12 cellular contexts compared by ENCODE assay signal in genomic region chrX:23662853-23663252, GRCh38. TPM values are rescaled to one million over a fixed set of nuclear protein-coding genes. Genes with fewer than 3 reads are reported as not detected.
A peak's percentile ranks its signal among the peaks of the same experiment; 100 is the strongest.
DNase-seq lines count a peak whose midpoint lies in the region; ATAC-seq, FAIRE-seq and TF ChIP-seq lines count a peak whose summit lies in the region.
"Had no signal": no experiment of that assay in that cellular context is flagged by ENCODE, and none has a peak within 500 bp of the region (broad histone marks: within the 10 kb centered on the region; RNA-seq: fewer than 3 reads in every experiment).

No MANE protein-coding gene starts in this region.

- RAD21 ChIA-PET in GM12878 (lab: Charles Lee; ENCODE audit: unreplicated experiment), result no interaction called here

- TF ChIP-seq RAD21 in GM12878 (IDR thresholded peaks at IDR 0.05; ENCODE audit: insufficient read depth, low read depth, low read length), result no peak

- no peak for TF ChIP-seq POLR2A in GM12878 (IDR thresholded peaks at IDR 0.05; ENCODE audit: low read depth, low read length)

- H3K79me2 ChIP-seq in GM12878 (ENCODE audit: control insufficient read depth, insufficient read depth, low read length), result no peaks in the 10 kb centered on the region; the same call in 1 of the 2 replicates

- no peaks in the 10 kb centered on the region for H4K20me1 ChIP-seq in GM12878 (ENCODE audit: control insufficient read depth, insufficient read depth)

- FAIRE-seq in GM12878 (lab: Jason Lieb, UNC) (no peak), small intestine (lab: Jason Lieb, UNC) (no peak)

- in situ Hi-C loops in GM12878 (cut with MboI), result no loop called here

- TF ChIP-seq CTCF in AG10803 (conservative IDR thresholded peaks at IDR 0.05; ENCODE audit: low read length) (no peak), GM12878 (IDR thresholded peaks at IDR 0.05 in 2 of 3, conservative IDR thresholded peaks at IDR 0.05 in 1 of 3; ENCODE audit: control insufficient read depth in 2 of 3, extremely low read depth in 1 of 3, insufficient read depth in 1 of 3, low read depth in 3 of 3, low read length in 3 of 3) (no peak)

- peak; percentile 58 for ATAC-seq in GM18868 (IDR thresholded peaks at IDR 0.05; ENCODE audit: unreplicated experiment)
- peak; percentile 31 for ATAC-seq in HG03045 (IDR thresholded peaks at IDR 0.05; ENCODE audit: unreplicated experiment)
- ATAC-seq in GM12878, result peak; percentile 63
- ATAC-seq in GM21526 (IDR thresholded peaks at IDR 0.05; ENCODE audit: low FRiP score, unreplicated experiment), result no peak

- H2AFZ ChIP-seq in GM12878 (ENCODE audit: control insufficient read depth, low read depth, low read length), result no peak overlapping the region

- no peak overlapping the region for H3K4me3 ChIP-seq in AG10803 (ENCODE audit: low read length)
- H3K4me3 ChIP-seq in GM12878, result no peak overlapping the region
- no peak overlapping the region for H3K4me3 ChIP-seq in small intestine (ENCODE audit: low read depth in 1 of 2, low read length in 2 of 2)

- 0% methylated on average over 1 of the region's 1 CpG for WGBS in GM12878 (ENCODE audit: insufficient coverage, insufficient replicate concordance, low lambda C conversion rate, missing lambda C conversion rate)
- WGBS in small intestine, 3 donors, result 70 to 82% (median 75%) methylated on average over 1 of the region's 1 CpG

- peak; percentile 28 for DNase-seq in AG10803 (ENCODE audit: low read depth)
- DNase-seq in GM12878 (ENCODE audit: low read depth, low spot score), result peak; percentile 31
- DNase-seq in NCI-H2081 (lab: John Stamatoyannopoulos, UW), result no peak
- DNase-seq in small intestine, result no peak
- no peak for DNase-seq in HUDEP-2 (lab: John Stamatoyannopoulos, UW; ENCODE audit: unreplicated experiment in 76 of 76)
- DNase-seq: DND-41; effector memory CD4-positive, alpha-beta T cell; WERI-Rb-1 had no signal

- no peak overlapping the region for H3K4me2 ChIP-seq in GM12878 (ENCODE audit: control insufficient read depth, insufficient read depth)

- H3K9ac ChIP-seq in GM12878 (ENCODE audit: control insufficient read depth, insufficient read depth, low read length), result no peak overlapping the region

- POLR2A ChIA-PET in GM12878 (lab: Charles Lee), result no interaction called here

- no TSS peak for BruUV-seq in GM12878 (replicated peaks; lab: Mats Ljungman, UMichigan)

- H3K36me3 ChIP-seq in GM12878 (ENCODE audit: control insufficient read depth in 2 of 2, insufficient read depth in 2 of 2, low read length in 1 of 2), result no peaks in the 10 kb centered on the region
- no peaks in the 10 kb centered on the region for H3K36me3 ChIP-seq in small intestine (ENCODE audit: control insufficient read depth in 2 of 2, insufficient read depth in 2 of 2, low read length in 2 of 2)
- H3K36me3 ChIP-seq: WERI-Rb-1 had no signal

- intact Hi-C loops in GM12878 (cut with micrococcal nuclease; ENCODE audit: unreplicated experiment), result loop anchor here (10.0 kb wide), 1 partner anchor 168 kb away; no protein-coding TSS in a partner anchor

- H3K9me3 ChIP-seq in GM12878 (replicated peaks; ENCODE audit: control insufficient read depth, insufficient read depth, low read length), result no peaks in the 10 kb centered on the region; the same call in 2 of the 3 replicates
- no peaks in the 10 kb centered on the region for H3K9me3 ChIP-seq in small intestine (ENCODE audit: control insufficient read depth, low read depth)

- no peak for TF ChIP-seq EP300 in GM12878 (IDR thresholded peaks at IDR 0.05; ENCODE audit: borderline replicate concordance in 1 of 2, control insufficient read depth in 1 of 2, low read depth in 2 of 2, low read length in 2 of 2)

- CTCF ChIA-PET in GM12878 (lab: Yijun Ruan, JAX), result interaction anchor here (2.6 kb wide), 1 partner anchor 239 kb away, joined by 7 read pairs; no protein-coding TSS in a partner anchor

- peaks cover 8% of the 10 kb centered on the region for H3K4me1 ChIP-seq in GM12878 (ENCODE audit: control insufficient read depth, insufficient read depth, low read length)
- H3K4me1 ChIP-seq in small intestine (ENCODE audit: control insufficient read depth in 2 of 2, insufficient read depth in 1 of 2, low read depth in 1 of 2, low read length in 1 of 2), result no peaks in the 10 kb centered on the region

- H3K27me3 ChIP-seq in GM12878 (replicated peaks in 1 of 2; ENCODE audit: control insufficient read depth in 2 of 2, insufficient read depth in 2 of 2, low read length in 1 of 2), result no peaks in the 10 kb centered on the region
- no peaks in the 10 kb centered on the region for H3K27me3 ChIP-seq in small intestine (ENCODE audit: control insufficient read depth in 2 of 2, insufficient read depth in 2 of 2, low read length in 2 of 2)

- SMC1A ChIA-PET in GM12878 (lab: Charles Lee; ENCODE audit: uncharacterized antibody, unreplicated experiment), result no interaction called here

- no peak overlapping the region for H3K27ac ChIP-seq in GM12878 (ENCODE audit: control insufficient read depth, insufficient read depth)
- H3K27ac ChIP-seq in small intestine (ENCODE audit: low read depth in 1 of 2, low read length in 1 of 2), result no peak overlapping the region
- H3K27ac ChIP-seq: HL-60, WERI-Rb-1 had no signal

TF ChIP-seq in GM12878, 131 proteins besides CTCF, POLR2A, EP300 and RAD21:
- TF ChIP-seq JUNB (IDR thresholded peaks at IDR 0.05), result 0 out of 2 replicates have a peak, but pooled peaks have one; percentile 11
- TF ChIP-seq NR2F1 (conservative IDR thresholded peaks at IDR 0.05), result no peak

RNA-seq across cellular contexts. Expression of gene PRDX4, which starts 4.4 kb away (rescaled TPM):
- 29.3 and 33.4 TPM in 2 replicates for total RNA-seq in GM12878 (2013; cell fraction: nucleolus; rRNA removed)
- total RNA-seq in GM12878 (2014; rRNA removed), result 71.5 and 78.9 TPM in 2 replicates
- 75.8 and 89.7 TPM in 2 replicates for total RNA-seq in GM12878 (2014; rRNA removed; fragmentation: Illumina TruSeq; extraction: Trizol)
- 49.2 and 50.3 TPM in 2 replicates for total RNA-seq in GM12878 (2021)
- 40.3 TPM for polyA plus RNA-seq in GM12878 (2011; ENCODE audit: low read depth)
- 60.0 and 74.9 TPM in 2 replicates for polyA plus RNA-seq in GM12878 (2011; rRNA removed)
- 42.0 and 44.3 TPM in 2 replicates for polyA plus RNA-seq in GM12878 (2011; cell fraction: cytosol; rRNA removed)
- polyA plus RNA-seq in GM12878 (2011; cell fraction: nucleus; rRNA removed), result 17.9 and 18.1 TPM in 2 replicates
- 46.5 and 48.0 TPM in 2 replicates for polyA plus RNA-seq in GM12878 (2012)
- 53.3 and 58.1 TPM in 2 replicates for polyA plus RNA-seq in GM12878 (2014; fragmentation: Illumina TruSeq; extraction: Trizol)
- 10 to 100 TPM; 11.1 to 28.4 TPM for polyA plus RNA-seq in GM12878 (2014; fragmentation: Nextera tagmentation; extraction: Ambion mirVana)
- polyA plus RNA-seq in GM12878 (2014; rRNA removed), result 58.3 and 60.9 TPM in 2 replicates
- polyA plus RNA-seq in GM12878 (2016; fragmentation: Nextera tagmentation; extraction: Ambion mirVana), result 100 to 1,000 TPM; 120 to 121 TPM
- polyA minus RNA-seq in GM12878 (2011; rRNA and poly(A)+ RNA removed), result 23.9 and 30.1 TPM in 2 replicates
- 7.6 and 9.2 TPM in 2 replicates for polyA minus RNA-seq in GM12878 (2011; cell fraction: cytosol; rRNA and poly(A)+ RNA removed)
- 4.9 and 5.1 TPM in 2 replicates for polyA minus RNA-seq in GM12878 (2011; cell fraction: nucleus; rRNA and poly(A)+ RNA removed)
- 100 to 1,000 TPM in 1 of 3 donors, 10 to 100 TPM in 2; 13.4 to 124 (median 38.6) TPM for polyA plus RNA-seq in small intestine

Comparison
In these comparisons a context has a peak if more than half of its experiments do, and no peak if none do; other contexts are left out.
1. DNase-seq: peak in AG10803 (single experiment) and GM12878 (single experiment); none in NCI-H2081 (0 of 2), small intestine (single experiment) and HUDEP-2 (0 of 76).